Comparison of ENCODE assay signal across 29 cellular contexts in genomic region chr11:3434976-3435375, GRCh38.
"Had no signal": no experiment of that assay in that cellular context is flagged by ENCODE, and none has a peak within 500 bp of the region (broad histone marks: within the 10 kb centered on the region; RNA-seq: fewer than 3 reads in every experiment).

No MANE protein-coding gene starts in this region.

- ATAC-seq: activated CD8-positive, alpha-beta T cell treated with anti-CD3 and anti-CD28 coated beads for 36 hours; activated naive CD4-positive, alpha-beta T cell treated with anti-CD3 and anti-CD28 coated beads, Interleukin-2, amount 50 U/mL, for 72 hours; activated T-cell treated with anti-CD3 and anti-CD28 coated beads, Interleukin-2, amount 50 U/mL, for 4 hours; activated T-cell treated with anti-CD3 and anti-CD28 coated beads, Interleukin-2, amount 50 U/mL, for 72 hours; activated T-helper 17 cell treated with anti-CD3 and anti-CD28 coated beads, Interleukin-2, amount 50 U/mL, for 72 hours had no signal

- H3K9me3 ChIP-seq: adrenal gland, ascending aorta had no signal

- H3K27ac ChIP-seq: adrenal gland, ascending aorta, cardiac muscle cell, VCaP had no signal

- DNase-seq: activated B cell treated with CpG ODN at 0.5 μM for 24 hours; activated CD4-positive, alpha-beta memory T cell treated with anti-CD3 and anti-CD28 coated beads for 36 hours; activated CD4-positive, alpha-beta T cell treated with anti-CD3 and anti-CD28 coated beads for 4 hours; activated CD4-positive, alpha-beta T cell treated with anti-CD3 and anti-CD28 coated beads, Interleukin-2, amount 10 ng/mL, durations not matched to agents 24 days and 14 days; activated CD4-positive, alpha-beta T cell treated with anti-CD3 and anti-CD28 coated beads, Interleukin-2, amount 50 U/mL, for 1 hour; activated CD4-positive, alpha-beta T cell treated with anti-CD3 and anti-CD28 coated beads, Interleukin-2, amount 50 U/mL, for 4 hours; activated CD4-positive, CD25-positive, alpha-beta regulatory T cell treated with anti-CD3 and anti-CD28 coated beads, Interleukin-2, amount 50 U/mL, for 72 hours; activated CD8-positive, alpha-beta memory T cell treated with anti-CD3 and anti-CD28 coated beads, Interleukin-2, amount 50 U/mL, for 4 hours; activated CD8-positive, alpha-beta T cell treated with anti-CD3 and anti-CD28 coated beads for 36 hours; activated effector memory CD4-positive, alpha-beta T cell treated with anti-CD3 and anti-CD28 coated beads, Interleukin-2, amount 50 U/mL, for 16 hours; activated gamma-delta T cell treated with Interleukin-2 at 50 U/mL for 16 hours; activated naive CD4-positive, alpha-beta T cell; activated naive CD4-positive, alpha-beta T cell treated with anti-CD3 and anti-CD28 coated beads for 36 hours; activated naive CD4-positive, alpha-beta T cell treated with anti-CD3 and anti-CD28 coated beads, Interleukin-2, amount 50 U/mL, for 16 hours; activated naive CD8-positive, alpha-beta T cell treated with anti-CD3 and anti-CD28 coated beads for 36 hours; activated T-cell treated with anti-CD3 and anti-CD28 coated beads for 4 hours; activated T-cell treated with anti-CD3 and anti-CD28 coated beads, Interleukin-2, amount 50 U/mL, for 1 hour; activated T-cell treated with anti-CD3 and anti-CD28 coated beads, Interleukin-2, amount 50 U/mL, for 4 hours; activated T-cell treated with anti-CD3 and anti-CD28 coated beads, Interleukin-2, amount 50 U/mL, for 72 hours; adrenal gland; amniotic stem cell; central memory CD4-positive, alpha-beta T cell; T-helper 2 cell; T-helper 9 cell had no signal

- H3K27me3 ChIP-seq: adrenal gland, ascending aorta, cardiac muscle cell had no signal

- H3K4me3 ChIP-seq: adrenal gland, ascending aorta, cardiac muscle cell had no signal

- H3K4me1 ChIP-seq: adrenal gland, ascending aorta had no signal

- H3K36me3 ChIP-seq: adrenal gland, ascending aorta, cardiac muscle cell had no signal
